Comparison of ENCODE assay signal across 21 cellular contexts in genomic region chr4:8349664-8350225, GRCh38.
"Had no signal": no experiment of that assay in that cellular context is flagged by ENCODE, and none has a peak within 500 bp of the region (broad histone marks: within the 10 kb centered on the region; RNA-seq: fewer than 3 reads in every experiment).

No MANE protein-coding gene starts in this region.

- H3K9me3 ChIP-seq: adrenal gland, colonic mucosa, gastroesophageal sphincter, right lobe of liver, testis, upper lobe of left lung had no signal

- H3K4me1 ChIP-seq: adrenal gland, colonic mucosa, right lobe of liver had no signal

- DNase-seq: activated CD4-positive, alpha-beta T cell treated with anti-CD3 and anti-CD28 coated beads for 4 hours; activated CD4-positive, alpha-beta T cell treated with anti-CD3 and anti-CD28 coated beads, Interleukin-2, amount 50 U/mL, for 48 hours; activated CD4-positive, CD25-positive, alpha-beta regulatory T cell; activated CD8-positive, alpha-beta memory T cell treated with anti-CD3 and anti-CD28 coated beads, Interleukin-2, amount 50 U/mL, for 48 hours; activated gamma-delta T cell; activated T-cell treated with anti-CD3 and anti-CD28 coated beads, Interleukin-2, amount 50 U/mL, for 72 hours; colonic mucosa; hypothalamus; left ventricle myocardium superior; nucleus accumbens; stimulated activated CD4-positive, alpha-beta T cell treated with anti-CD3 and anti-CD28 coated beads, Interleukin-2, amount 100 ng/mL, for 48 hours; stimulated activated CD8-positive, alpha-beta memory T cell treated with anti-CD3 and anti-CD28 coated beads, Interleukin-4, amount 100 ng/mL, for 48 hours; stimulated activated naive B cell treated with anti-CD40 and anti-IgM and Interleukin-4, amounts not matched to agents 10 μg/mL and 1 μg/mL and 100 μg/mL, for 72 hours; T1000; testis; upper lobe of left lung had no signal

- H3K27ac ChIP-seq: adrenal gland, colonic mucosa, dorsolateral prefrontal cortex, epithelial cell of prostate, gastroesophageal sphincter, right lobe of liver, testis, upper lobe of left lung had no signal

- H3K36me3 ChIP-seq: adrenal gland, colonic mucosa, gastroesophageal sphincter, right lobe of liver, upper lobe of left lung had no signal

- H3K4me3 ChIP-seq: adrenal gland, colonic mucosa, dorsolateral prefrontal cortex, gastroesophageal sphincter, right lobe of liver, testis, upper lobe of left lung had no signal

- ATAC-seq: activated T-cell treated with anti-CD3 and anti-CD28 coated beads, Interleukin-2, amount 50 U/mL, for 72 hours; gastroesophageal sphincter; left ventricle myocardium superior; right lobe of liver; stimulated activated naive B cell treated with anti-CD40 and anti-IgM and Interleukin-4, amounts not matched to agents 10 μg/mL and 1 μg/mL and 100 μg/mL, for 72 hours had no signal

- H3K27me3 ChIP-seq: colonic mucosa, dorsolateral prefrontal cortex, gastroesophageal sphincter, right lobe of liver, testis, upper lobe of left lung had no signal
